In the genomic region with DNA sequence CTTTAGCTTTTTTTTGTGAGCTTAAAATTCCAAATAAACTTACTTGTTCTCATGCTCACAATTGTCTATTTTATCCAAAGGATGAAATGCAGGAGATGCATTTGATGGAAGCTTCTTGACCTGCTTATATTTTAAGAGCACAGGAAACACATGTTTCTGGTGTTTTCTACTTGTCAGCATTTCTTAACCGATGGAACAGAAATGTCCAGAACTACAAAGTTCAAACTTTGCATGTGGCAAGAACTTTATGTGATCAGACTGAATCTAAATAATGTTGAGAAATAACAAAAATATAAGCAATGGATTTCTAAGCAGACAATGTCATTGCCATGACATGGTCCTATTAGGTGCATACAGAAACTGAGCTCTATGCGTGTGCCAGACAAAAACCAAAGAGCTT, we compare ENCODE assay signal across 25 cellular contexts. TPM values are rescaled to one million over a fixed set of nuclear protein-coding genes. Genes with fewer than 3 reads are reported as not detected.
DNase-seq lines count a peak whose midpoint lies in the region; ATAC-seq and TF ChIP-seq lines count a peak whose summit lies in the region.
"Had no signal": no experiment of that assay in that cellular context is flagged by ENCODE, and none has a peak within 500 bp of the region (broad histone marks: within the 10 kb centered on the region; RNA-seq: fewer than 3 reads in every experiment).

No MANE protein-coding gene starts in this region.

- intact Hi-C loops in activated CD4-positive, alpha-beta T cell treated with anti-CD3 and anti-CD28 coated beads for 36 hours (cut with DNase I, micrococcal nuclease): loop anchor here (1.0 to 2.0 kb wide), 3 partner anchors 9 to 52 kb away; no protein-coding TSS in a partner anchor
- intact Hi-C loops in CD4-positive, alpha-beta T cell (cut with DNase I, micrococcal nuclease): loop anchor here (1.0 kb wide), 1 partner anchor 52 kb away; no protein-coding TSS in a partner anchor

- H3K4me2 ChIP-seq in MM.1S (ENCODE audit: low read depth, low read length): peak overlapping the region; percentile 29

- peaks cover 3% of the 10 kb centered on the region for H3K36me3 Mint-ChIP-seq in activated CD4-positive, alpha-beta T cell treated with anti-CD3 and anti-CD28 coated beads for 36 hours (ENCODE audit: low read depth)
- H3K36me3 Mint-ChIP-seq in activated CD4-positive, alpha-beta T cell treated with anti-CD3 and anti-CD28 coated beads, Interleukin-2, amount 10 ng/mL, durations not matched to agents 7 days and 5 days (ENCODE audit: low read depth): peaks cover 5% of the 10 kb centered on the region
- no peaks in the 10 kb centered on the region for H3K36me3 Mint-ChIP-seq in CD4-positive, alpha-beta T cell (ENCODE audit: low read depth)
- H3K36me3 Mint-ChIP-seq: CD8-positive, alpha-beta memory T cell had no signal

- H3K27ac ChIP-seq in CD4-positive, alpha-beta T cell (ENCODE audit: low read depth, low read length): no peak overlapping the region
- peak overlapping the region; percentile 11; the same call in 1 of the 2 replicates for H3K27ac ChIP-seq in MM.1S (ENCODE audit: low read length)
- H3K27ac ChIP-seq: 22Rv1, GM23248, Peyer's patch, SK-N-MC had no signal

- H3K4me1 Mint-ChIP-seq in activated CD4-positive, alpha-beta T cell treated with anti-CD3 and anti-CD28 coated beads for 36 hours: peaks cover 87% of the 10 kb centered on the region
- H3K4me1 Mint-ChIP-seq in activated CD4-positive, alpha-beta T cell treated with anti-CD3 and anti-CD28 coated beads, Interleukin-2, amount 10 ng/mL, durations not matched to agents 7 days and 5 days: peaks cover 63% of the 10 kb centered on the region
- H3K4me1 Mint-ChIP-seq in CD4-positive, alpha-beta T cell (ENCODE audit: low read depth): peaks cover 83% of the 10 kb centered on the region

- peaks cover 71% of the 10 kb centered on the region for H3K4me1 ChIP-seq in MM.1S (ENCODE audit: low read length)
- H3K4me1 ChIP-seq: BE2C, Peyer's patch had no signal

- H2AFZ ChIP-seq in MM.1S (ENCODE audit: low read length): no peak overlapping the region
- H2AFZ ChIP-seq: GM23248 had no signal

- no peak for DNase-seq in activated CD4-positive, alpha-beta T cell treated with anti-CD3 and anti-CD28 coated beads for 36 hours
- DNase-seq in activated CD4-positive, alpha-beta T cell treated with anti-CD3 and anti-CD28 coated beads, Interleukin-2, amount 10 ng/mL, durations not matched to agents 7 days and 5 days: no peak
- no peak for DNase-seq in CD4-positive, alpha-beta T cell
- DNase-seq in MM.1S (peak; percentile 54), choroid plexus epithelial cell (ENCODE audit: low read depth) (peak; percentile 1), AML-193 (lab: John Stamatoyannopoulos, UW) (no peak), NK-92 (lab: John Stamatoyannopoulos, UW; ENCODE audit: unreplicated experiment) (no peak), T-helper 9 cell (no peak)
- DNase-seq: BE2C; GM23248; HCEC 1CT; Karpas-422; MG63; NCI-H1092; NCI-H1436 treated with DMSO at 0.1 percent for 48 hours; NCI-H2029; NCI-H2171; NCI-H446; NCI-H526 treated with DMSO at 0.1 percent for 48 hours; NK-92 treated with Interleukin-12 subunit alpha and Interleukin-12 subunit beta, amount 100 ng/mL, for 24 hours; Peyer's patch had no signal

- H4K20me1 ChIP-seq in MM.1S (ENCODE audit: insufficient read depth, low read length): no peaks in the 10 kb centered on the region

- ATAC-seq in activated CD4-positive, alpha-beta T cell treated with anti-CD3 and anti-CD28 coated beads for 36 hours: no peak
- no peak for ATAC-seq in CD4-positive, alpha-beta T cell (ENCODE audit: poor library complexity)
- ATAC-seq: Right ventricle myocardium inferior had no signal

- H3K4me3 Mint-ChIP-seq in activated CD4-positive, alpha-beta T cell treated with anti-CD3 and anti-CD28 coated beads for 36 hours: no peak overlapping the region
- no peak overlapping the region for H3K4me3 Mint-ChIP-seq in activated CD4-positive, alpha-beta T cell treated with anti-CD3 and anti-CD28 coated beads, Interleukin-2, amount 10 ng/mL, durations not matched to agents 7 days and 5 days
- no peak overlapping the region for H3K4me3 Mint-ChIP-seq in CD4-positive, alpha-beta T cell
- H3K4me3 Mint-ChIP-seq: CD8-positive, alpha-beta memory T cell had no signal

- no peaks in the 10 kb centered on the region for H3K9me2 ChIP-seq in MM.1S (replicated peaks; ENCODE audit: insufficient read depth, low read length)

- H3K9me3 ChIP-seq in CD4-positive, alpha-beta T cell (ENCODE audit: control insufficient read depth, low read length): no peaks in the 10 kb centered on the region
- no peaks in the 10 kb centered on the region for H3K9me3 ChIP-seq in MM.1S (replicated peaks; ENCODE audit: insufficient read depth, low read length)
- H3K9me3 ChIP-seq: BE2C, Peyer's patch had no signal

- H3K9me3 Mint-ChIP-seq in activated CD4-positive, alpha-beta T cell treated with anti-CD3 and anti-CD28 coated beads for 36 hours (ENCODE audit: low read depth): no peaks in the 10 kb centered on the region
- peaks cover 5% of the 10 kb centered on the region for H3K9me3 Mint-ChIP-seq in activated CD4-positive, alpha-beta T cell treated with anti-CD3 and anti-CD28 coated beads, Interleukin-2, amount 10 ng/mL, durations not matched to agents 7 days and 5 days
- no peaks in the 10 kb centered on the region for H3K9me3 Mint-ChIP-seq in CD4-positive, alpha-beta T cell
- H3K9me3 Mint-ChIP-seq: CD8-positive, alpha-beta memory T cell had no signal

- CTCF ChIA-PET in activated CD4-positive, alpha-beta T cell treated with anti-CD3 and anti-CD28 coated beads for 36 hours (lab: Charles Lee): interaction anchor here (0.6 to 2.1 kb wide), 13 partner anchors 11 to 1162 kb away, joined by 3 to 37 read pairs (median 3); a partner anchor contains a TSS
- CTCF ChIA-PET in activated CD4-positive, alpha-beta T cell treated with anti-CD3 and anti-CD28 coated beads, Interleukin-2, amount 10 ng/mL, durations not matched to agents 7 days and 5 days (lab: Charles Lee): interaction anchor here (0.8 to 1.5 kb wide), 15 partner anchors 9 to 856 kb away, joined by 3 to 7 read pairs (median 4); a partner anchor contains a TSS
- CTCF ChIA-PET in CD4-positive, alpha-beta T cell (lab: Charles Lee): interaction anchor here (0.8 to 1.5 kb wide), 7 partner anchors 12 to 116 kb away, joined by 3 to 8 read pairs (median 5); no protein-coding TSS in a partner anchor

- H3K27me3 Mint-ChIP-seq in activated CD4-positive, alpha-beta T cell treated with anti-CD3 and anti-CD28 coated beads for 36 hours: no peaks in the 10 kb centered on the region
- H3K27me3 Mint-ChIP-seq in activated CD4-positive, alpha-beta T cell treated with anti-CD3 and anti-CD28 coated beads, Interleukin-2, amount 10 ng/mL, durations not matched to agents 7 days and 5 days: no peaks in the 10 kb centered on the region
- no peaks in the 10 kb centered on the region for H3K27me3 Mint-ChIP-seq in CD4-positive, alpha-beta T cell
- H3K27me3 Mint-ChIP-seq: CD8-positive, alpha-beta memory T cell had no signal

- no peaks in the 10 kb centered on the region for H3K79me2 ChIP-seq in MM.1S (ENCODE audit: low read length)

- peak overlapping the region; percentile 66 for H3K27ac Mint-ChIP-seq in activated CD4-positive, alpha-beta T cell treated with anti-CD3 and anti-CD28 coated beads for 36 hours
- no peak overlapping the region for H3K27ac Mint-ChIP-seq in activated CD4-positive, alpha-beta T cell treated with anti-CD3 and anti-CD28 coated beads, Interleukin-2, amount 10 ng/mL, durations not matched to agents 7 days and 5 days
- peak overlapping the region; percentile 73 for H3K27ac Mint-ChIP-seq in CD4-positive, alpha-beta T cell

- POLR2A ChIA-PET in activated CD4-positive, alpha-beta T cell treated with anti-CD3 and anti-CD28 coated beads for 36 hours (lab: Charles Lee): interaction anchor here (0.8 to 1.2 kb wide), 3 partner anchors 10 to 13 kb away, joined by 3 to 9 read pairs (median 5); a partner anchor contains a TSS
- POLR2A ChIA-PET in activated CD4-positive, alpha-beta T cell treated with anti-CD3 and anti-CD28 coated beads, Interleukin-2, amount 10 ng/mL, durations not matched to agents 7 days and 5 days (lab: Charles Lee): no interaction called here
- POLR2A ChIA-PET in CD4-positive, alpha-beta T cell (lab: Charles Lee): interaction anchor here (0.7 to 1.7 kb wide), 5 partner anchors 11 to 240 kb away, joined by 3 to 30 read pairs (median 4); a partner anchor contains a TSS

- H3K4me3 ChIP-seq in MM.1S (ENCODE audit: low read length): no peak overlapping the region
- H3K4me3 ChIP-seq in choroid plexus epithelial cell (ENCODE audit: low read depth, low read length): no peak overlapping the region
- H3K4me3 ChIP-seq: GM23248, MG63, Peyer's patch, SK-N-MC had no signal

- H3K36me3 ChIP-seq in MM.1S (replicated peaks; ENCODE audit: insufficient read depth, low read length): no peaks in the 10 kb centered on the region
- H3K36me3 ChIP-seq: BE2C, MG63, Peyer's patch had no signal

- H3K9ac ChIP-seq in MM.1S (ENCODE audit: low read length): no peak overlapping the region
- H3K9ac ChIP-seq: GM23248 had no signal

- H3K27me3 ChIP-seq in CD4-positive, alpha-beta T cell (ENCODE audit: control insufficient read depth, insufficient read depth, low read length): no peaks in the 10 kb centered on the region
- H3K27me3 ChIP-seq in MM.1S (replicated peaks; ENCODE audit: insufficient read depth, low read length): no peaks in the 10 kb centered on the region
- H3K27me3 ChIP-seq: Peyer's patch had no signal

- H3F3A ChIP-seq in MM.1S (ENCODE audit: insufficient read depth, low read length): peaks cover 48% of the 10 kb centered on the region

- no peak for TF ChIP-seq CTCF in CD4-positive, alpha-beta T cell (IDR thresholded peaks at IDR 0.05)
- TF ChIP-seq CTCF in MM.1S (IDR thresholded peaks at IDR 0.05; ENCODE audit: low read length) (no peak), choroid plexus epithelial cell (conservative IDR thresholded peaks at IDR 0.05; ENCODE audit: low read depth, low read length) (no peak)

RNA-seq across cellular contexts. Expression of a gene that starts 9.9 kb away (rescaled TPM):
- 100 to 1,000 TPM; 121 to 127 TPM for total RNA-seq in activated CD4-positive, alpha-beta T cell treated with anti-CD3 and anti-CD28 coated beads for 36 hours
- total RNA-seq in activated CD4-positive, alpha-beta T cell treated with anti-CD3 and anti-CD28 coated beads, Interleukin-2, amount 10 ng/mL, durations not matched to agents 7 days and 5 days: 10 to 100 TPM; 20.1 to 22.7 TPM
- total RNA-seq in CD4-positive, alpha-beta T cell: 10 to 100 TPM; 49.8 to 52.0 TPM
- total RNA-seq: GM23248 had no signal

Comparison
In these comparisons a context has a peak if more than half of its experiments do, and no peak if none do; other contexts are left out.
1. DNase-seq: peak in MM.1S (single experiment) and choroid plexus epithelial cell (single experiment); none in activated CD4-positive, alpha-beta T cell treated with anti-CD3 and anti-CD28 coated beads for 36 hours (single experiment), activated CD4-positive, alpha-beta T cell treated with anti-CD3 and anti-CD28 coated beads, Interleukin-2, amount 10 ng/mL, durations not matched to agents 7 days and 5 days (single experiment), CD4-positive, alpha-beta T cell (0 of 10), AML-193 (0 of 2), NK-92 (single experiment) and T-helper 9 cell (single experiment).